In the genomic region with DNA sequence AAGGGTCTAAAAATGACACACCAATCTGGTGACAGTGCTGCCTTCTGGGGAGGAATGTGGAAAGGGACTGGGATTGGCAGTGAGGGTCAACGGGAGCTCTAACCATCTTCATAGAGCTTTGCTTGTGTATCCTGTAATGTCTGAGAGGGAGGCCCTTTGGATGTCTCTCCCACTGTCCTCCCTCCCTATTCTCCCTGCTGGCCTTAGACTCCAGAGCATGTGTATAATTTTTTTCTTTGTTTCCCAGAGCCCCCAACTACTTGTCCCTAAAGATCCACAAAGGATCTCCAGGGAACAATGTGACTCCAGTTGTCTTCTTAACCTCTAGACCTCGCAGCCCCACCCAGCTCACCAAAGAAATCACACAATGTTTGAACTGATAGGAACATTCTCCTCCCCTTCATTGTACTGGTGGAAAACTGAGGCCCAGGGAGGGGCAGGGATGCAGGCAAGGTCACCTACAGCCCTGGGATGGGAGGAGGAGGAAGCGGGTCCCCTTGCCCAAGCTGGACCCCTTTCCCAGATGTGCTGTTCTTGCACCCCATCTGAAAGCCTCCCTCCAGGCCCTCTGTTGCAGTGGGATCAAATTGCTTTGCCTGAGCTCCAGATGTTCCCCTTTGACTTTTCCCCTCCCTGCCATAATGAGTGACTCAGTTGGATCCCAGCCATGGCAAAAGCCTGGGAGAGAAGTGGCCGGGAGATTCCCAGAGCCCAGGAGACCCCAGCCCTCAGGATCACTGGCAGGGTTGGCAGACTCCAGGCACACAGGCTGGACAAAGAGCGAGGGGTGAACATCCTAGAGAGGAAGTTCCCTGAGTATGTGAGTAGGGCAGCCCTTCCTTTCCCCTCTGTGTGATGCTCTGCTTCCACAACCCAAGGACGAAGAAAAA, we compare ENCODE assay signal across 12 cellular contexts. TPM values are rescaled to one million over a fixed set of nuclear protein-coding genes. Genes with fewer than 3 reads are reported as not detected.
A peak's percentile ranks its signal among the peaks of the same experiment; 100 is the strongest.
DNase-seq lines count a peak whose midpoint lies in the region; ATAC-seq and TF ChIP-seq lines count a peak whose summit lies in the region.
"Had no signal": no experiment of that assay in that cellular context is flagged by ENCODE, and none has a peak within 500 bp of the region (broad histone marks: within the 10 kb centered on the region; RNA-seq: fewer than 3 reads in every experiment).

No MANE protein-coding gene starts in this region.

- H3K27me3 Mint-ChIP-seq in naive thymus-derived CD4-positive, alpha-beta T cell, result peaks cover 0 to 9% (median 0%) of the 10 kb centered on the region in 5 donors
- H3K27me3 Mint-ChIP-seq: activated B cell treated with CpG ODN at 0.5 μM for 24 hours had no signal

- H3K27me3 ChIP-seq in BE2C (no peaks in the 10 kb centered on the region), sigmoid colon (no peaks in the 10 kb centered on the region)
- no peaks in the 10 kb centered on the region for H3K27me3 ChIP-seq in naive thymus-derived CD4-positive, alpha-beta T cell (ENCODE audit: control insufficient read depth in 2 of 2, insufficient read depth in 2 of 2, low read length in 2 of 2)

- no peak for TF ChIP-seq CTCF in BE2C (IDR thresholded peaks at IDR 0.05; ENCODE audit: low read depth, low read length)
- TF ChIP-seq CTCF in fibroblast of villous mesenchyme (IDR thresholded peaks at IDR 0.05; ENCODE audit: insufficient read depth, low read depth, low read length), result no peak
- TF ChIP-seq CTCF in sigmoid colon (IDR thresholded peaks at IDR 0.05), result no peak

- peak overlapping the region in 1 of 9 donors; percentile 31 for H3K27ac Mint-ChIP-seq in naive thymus-derived CD4-positive, alpha-beta T cell
- H3K27ac Mint-ChIP-seq: activated B cell treated with CpG ODN at 0.5 μM for 24 hours had no signal

- POLR2A ChIA-PET in naive thymus-derived CD4-positive, alpha-beta T cell (lab: Charles Lee), result no interaction called here

- peak; percentile 36 for DNase-seq in BE2C
- peak; percentile 96 for DNase-seq in fibroblast of villous mesenchyme (ENCODE audit: low read depth)
- no peak for DNase-seq in sigmoid colon
- no peak for DNase-seq in naive thymus-derived CD4-positive, alpha-beta T cell
- no peak for DNase-seq in activated gamma-delta T cell (lab: John Stamatoyannopoulos, UW)
- DNase-seq in NK-92 treated with Interleukin-12 subunit alpha and Interleukin-12 subunit beta, amount 100 ng/mL, for 24 hours (lab: John Stamatoyannopoulos, UW), result no peak
- no peak for DNase-seq in iPS-NIHi11 (ENCODE audit: low spot score)
- DNase-seq: activated B cell treated with CpG ODN at 0.5 μM for 24 hours; activated naive CD4-positive, alpha-beta T cell treated with Interleukin-2 at 50 U/mL for 16 hours; foreskin melanocyte; stimulated activated CD4-positive, alpha-beta T cell treated with anti-CD3 and anti-CD28 coated beads, Interleukin-4, amount 100 ng/mL, for 4 hours had no signal

- WGBS in sigmoid colon, 2 donors, result 58 to 64% methylated on average over 6 of the region's 6 CpGs

- peaks cover 9 to 15% (median 12%) of the 10 kb centered on the region in 7 donors for H3K4me1 Mint-ChIP-seq in naive thymus-derived CD4-positive, alpha-beta T cell

- no peaks in the 10 kb centered on the region for H3K36me3 Mint-ChIP-seq in naive thymus-derived CD4-positive, alpha-beta T cell

- H3K4me1 ChIP-seq in BE2C, result peaks cover 4% of the 10 kb centered on the region; the same call in 1 of the 2 replicates
- peaks cover 0 to 70% (median 58%) of the 10 kb centered on the region in 4 donors for H3K4me1 ChIP-seq in sigmoid colon
- H3K4me1 ChIP-seq in naive thymus-derived CD4-positive, alpha-beta T cell (ENCODE audit: control insufficient read depth in 2 of 2, insufficient read depth in 2 of 2, low read length in 2 of 2), result no peaks in the 10 kb centered on the region

- no peak for TF ChIP-seq EP300 in sigmoid colon (IDR thresholded peaks at IDR 0.05)

- intact Hi-C loops in sigmoid colon (cut with DNase I), result no loop called here
- intact Hi-C loops in naive thymus-derived CD4-positive, alpha-beta T cell (cut with micrococcal nuclease), result no loop called here

- H3K36me3 ChIP-seq in BE2C (no peaks in the 10 kb centered on the region), sigmoid colon (peaks cover 11 to 83% (median 47%) of the 10 kb centered on the region in 4 donors)
- H3K36me3 ChIP-seq in naive thymus-derived CD4-positive, alpha-beta T cell (ENCODE audit: control insufficient read depth in 2 of 3, insufficient read depth in 3 of 3, low read length in 3 of 3), result no peaks in the 10 kb centered on the region

- ATAC-seq in SK-N-SH treated with all-trans-retinoic acid at 6 μM for 48 hours, result peak; percentile 27
- ATAC-seq in naive thymus-derived CD4-positive, alpha-beta T cell, result no peak

- no peaks in the 10 kb centered on the region for H3K9me3 Mint-ChIP-seq in naive thymus-derived CD4-positive, alpha-beta T cell
- H3K9me3 Mint-ChIP-seq: activated B cell treated with CpG ODN at 0.5 μM for 24 hours had no signal

- no peak for TF ChIP-seq POLR2A in sigmoid colon (IDR thresholded peaks at IDR 0.05)

- peak overlapping the region; percentile 64 to 95 (median 66) for H3K27ac ChIP-seq in sigmoid colon
- no peak overlapping the region for H3K27ac ChIP-seq in naive thymus-derived CD4-positive, alpha-beta T cell (ENCODE audit: low read depth, low read length)

- H3K9me3 ChIP-seq in BE2C (no peaks in the 10 kb centered on the region), sigmoid colon (no peaks in the 10 kb centered on the region)
- H3K9me3 ChIP-seq in naive thymus-derived CD4-positive, alpha-beta T cell (ENCODE audit: control insufficient read depth in 2 of 3, low read length in 3 of 3), result no peaks in the 10 kb centered on the region

- CTCF ChIA-PET in naive thymus-derived CD4-positive, alpha-beta T cell (lab: Charles Lee), result no interaction called here

- H3K4me3 Mint-ChIP-seq in naive thymus-derived CD4-positive, alpha-beta T cell, result no peak overlapping the region
- H3K4me3 Mint-ChIP-seq: activated B cell treated with CpG ODN at 0.5 μM for 24 hours had no signal

- H3K4me3 ChIP-seq in BE2C (ENCODE audit: low read depth, low read length) (no peak overlapping the region), fibroblast of villous mesenchyme (ENCODE audit: low read depth, low read length) (no peak overlapping the region), sigmoid colon (no peak overlapping the region)
- H3K4me3 ChIP-seq in naive thymus-derived CD4-positive, alpha-beta T cell (ENCODE audit: low read length), result no peak overlapping the region

TF ChIP-seq in SK-N-SH treated with all-trans-retinoic acid at 6 μM for 48 hours, 23 proteins besides CTCF, POLR2A, EP300 and RAD21 (continues in another document):
- TF ChIP-seq RARB (CRISPR knock-in tag; IDR thresholded peaks at IDR 0.05), result no peak
- no peak for TF ChIP-seq BACH2 (CRISPR knock-in tag; IDR thresholded peaks at IDR 0.05; ENCODE audit: borderline replicate concordance)
- TF ChIP-seq ISL1 (CRISPR knock-in tag; IDR thresholded peaks at IDR 0.05), result no peak
- no peak for TF ChIP-seq GLIS3 (CRISPR knock-in tag; IDR thresholded peaks at IDR 0.05)
- no peak for TF ChIP-seq TOX (CRISPR knock-in tag; IDR thresholded peaks at IDR 0.05; ENCODE audit: borderline replicate concordance)
- TF ChIP-seq CREB5 (CRISPR knock-in tag; IDR thresholded peaks at IDR 0.05; ENCODE audit: low read depth), result no peak
- no peak for TF ChIP-seq TSHZ2 (CRISPR knock-in tag; IDR thresholded peaks at IDR 0.05)
- no peak for TF ChIP-seq ZNF70 (CRISPR knock-in tag; IDR thresholded peaks at IDR 0.05)
- no peak for TF ChIP-seq ESRRG (CRISPR knock-in tag; IDR thresholded peaks at IDR 0.05)
- TF ChIP-seq ZFP30 (CRISPR knock-in tag; IDR thresholded peaks at IDR 0.05), result no peak
- TF ChIP-seq CSDC2 (CRISPR knock-in tag; IDR thresholded peaks at IDR 0.05), result no peak
- no peak for TF ChIP-seq SNAI2 (CRISPR knock-in tag; IDR thresholded peaks at IDR 0.05)
- no peak for TF ChIP-seq ARNTL (CRISPR knock-in tag; IDR thresholded peaks at IDR 0.05; ENCODE audit: borderline replicate concordance, low read depth)

RNA-seq across cellular contexts. Expression of gene SPARC, which starts 21.8 kb away (rescaled TPM):
- 221 TPM for polyA plus RNA-seq in BE2C (2012; ENCODE audit: insufficient read depth, insufficient read length, low read depth)
- 1,969 and 2,230 TPM in 2 replicates for total RNA-seq in fibroblast of villous mesenchyme
- total RNA-seq in sigmoid colon, result 100 to 1,000 TPM; 168 to 821 (median 339) TPM
- polyA plus RNA-seq in sigmoid colon, result 100 to 1,000 TPM in 1 of 3 donors, 10 to 100 TPM in 2; 47.6 to 272 (median 70.9) TPM
- 10 to 100 TPM in 1 of 5 experiments, 1 to 10 TPM in 1, under 1 TPM in 2, not detected in 1; 0.43 to 14.5 (median 1.4) TPM for total RNA-seq in naive thymus-derived CD4-positive, alpha-beta T cell
- under 1 TPM in 1 of 2 donors, not detected in 1; 0.30 TPM for polyA plus RNA-seq in naive thymus-derived CD4-positive, alpha-beta T cell
- total RNA-seq: activated B cell treated with CpG ODN at 0.5 μM for 24 hours had no signal

Comparison
In these comparisons a context has a peak if more than half of its experiments do, and no peak if none do; other contexts are left out.
1. DNase-seq: peak in BE2C (single experiment) and fibroblast of villous mesenchyme (single experiment); none in sigmoid colon (single experiment), naive thymus-derived CD4-positive, alpha-beta T cell (0 of 9), activated gamma-delta T cell (single experiment), NK-92 treated with Interleukin-12 subunit alpha and Interleukin-12 subunit beta, amount 100 ng/mL, for 24 hours (single experiment) and iPS-NIHi11 (single experiment).
2. RNA of gene SPARC, which starts 21.8 kb away (total RNA-seq): 1,969 to 2,230 TPM in fibroblast of villous mesenchyme and 168 to 821 TPM in sigmoid colon; 0.43 to 14.5 TPM in naive thymus-derived CD4-positive, alpha-beta T cell; every median in the first group is over 10 times any median in the second.